ENCODE assay signal across 26 cellular contexts in the genomic region with DNA sequence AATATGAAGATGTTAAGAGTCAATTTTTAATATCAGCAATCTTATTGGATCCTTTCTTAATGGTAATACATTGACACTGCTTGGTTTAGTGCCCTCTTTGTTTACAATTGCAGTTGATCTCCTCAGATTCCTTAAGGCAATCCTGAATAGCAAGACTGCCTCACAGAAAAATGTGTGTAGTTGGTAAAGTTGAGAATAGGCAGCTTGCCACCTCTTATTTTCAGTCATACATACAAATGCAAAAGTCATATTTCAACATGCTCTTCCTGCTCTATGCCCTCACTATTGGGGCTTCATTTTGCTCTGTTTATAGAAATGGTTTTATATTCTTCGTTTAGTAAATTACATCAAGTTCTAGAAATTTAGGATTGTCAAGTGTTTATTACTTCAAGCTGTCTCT.
"Had no signal": no experiment of that assay in that cellular context is flagged by ENCODE, and none has a peak within 500 bp of the region (broad histone marks: within the 10 kb centered on the region; RNA-seq: fewer than 3 reads in every experiment).

No MANE protein-coding gene starts in this region.

- H3K36me3 ChIP-seq: left lung, lower lobe of right lung, ovary, right atrium auricular region, right lobe of liver, stomach, thyroid gland, upper lobe of right lung had no signal

- H3K27me3 ChIP-seq: left lung, ovary, right atrium auricular region, right lobe of liver, stomach, testis, thyroid gland, upper lobe of right lung had no signal

- H3K27ac Mint-ChIP-seq: immature natural killer cell; naive thymus-derived CD4-positive, alpha-beta T cell; natural killer cell treated with Interleukin-12 subunit alpha and Interleukin-12 subunit beta and Interleukin-15 and Interleukin-18, amount 100 ng/mL, for 72 hours; progenitor cell of endocrine pancreas; stimulated activated naive B cell treated with anti-CD40 and anti-IgM and Interleukin-4, amounts not matched to agents 10 μg/mL and 1 μg/mL and 100 μg/mL, for 72 hours had no signal

- H3K9me3 ChIP-seq: lower lobe of right lung, ovary, right atrium auricular region, right lobe of liver, stomach, testis, thyroid gland, upper lobe of right lung had no signal

- DNase-seq: hypothalamus; immature natural killer cell; kidney; left colon; left lung; lower lobe of right lung; mesendoderm; midbrain; mucosa of descending colon; naive thymus-derived CD4-positive, alpha-beta T cell; ovary; right lobe of liver; stimulated activated CD4-positive, alpha-beta T cell treated with anti-CD3 and anti-CD28 coated beads, Interleukin-12 subunit alpha, Interleukin-12 subunit beta, amount 100 ng/mL, for 4 hours; stimulated activated CD4-positive, alpha-beta T cell treated with anti-CD3 and anti-CD28 coated beads, Interleukin-15, amount 100 ng/mL, for 24 hours; stimulated activated CD4-positive, alpha-beta T cell treated with anti-CD3 and anti-CD28 coated beads, Interleukin-2, amount 100 ng/mL, for 24 hours; stimulated activated CD4-positive, alpha-beta T cell treated with anti-CD3 and anti-CD28 coated beads, Interleukin-4, amount 100 ng/mL, for 1 hour; stimulated activated naive B cell treated with anti-CD40 and anti-IgM and Interleukin-4, amounts not matched to agents 10 μg/mL and 1 μg/mL and 100 μg/mL, for 72 hours; stimulated activated naive CD8-positive, alpha-beta T cell treated with anti-CD3 and anti-CD28 coated beads, Interleukin-15, Interleukin-2, amounts not matched to agents 100 U/mL and 50 U/mL, for 24 hours; stomach; testis; thyroid gland; trophoblast cell; upper lobe of right lung had no signal

- H3K27me3 Mint-ChIP-seq: progenitor cell of endocrine pancreas; stimulated activated naive B cell treated with anti-CD40 and anti-IgM and Interleukin-4, amounts not matched to agents 10 μg/mL and 1 μg/mL and 100 μg/mL, for 72 hours had no signal

- H3K4me1 ChIP-seq: left lung, lower lobe of right lung, right atrium auricular region, right lobe of liver, stomach, testis, thyroid gland, upper lobe of right lung had no signal

- H3K27ac ChIP-seq: left lung, lower lobe of right lung, ovary, right atrium auricular region, right lobe of liver, stomach, testis, thyroid gland, upper lobe of right lung had no signal

- H3K4me3 ChIP-seq: left lung, lower lobe of right lung, mucosa of descending colon, ovary, right atrium auricular region, right lobe of liver, stomach, testis, thyroid gland, upper lobe of right lung had no signal

- H3K4me1 Mint-ChIP-seq: naive thymus-derived CD4-positive, alpha-beta T cell; stimulated activated naive B cell treated with anti-CD40 and anti-IgM and Interleukin-4, amounts not matched to agents 10 μg/mL and 1 μg/mL and 100 μg/mL, for 72 hours had no signal

- H3K36me3 Mint-ChIP-seq: immature natural killer cell; stimulated activated naive B cell treated with anti-CD40 and anti-IgM and Interleukin-4, amounts not matched to agents 10 μg/mL and 1 μg/mL and 100 μg/mL, for 72 hours had no signal

- H3K4me3 Mint-ChIP-seq: immature natural killer cell; naive thymus-derived CD4-positive, alpha-beta T cell; natural killer cell treated with Interleukin-12 subunit alpha and Interleukin-12 subunit beta and Interleukin-15 and Interleukin-18, amount 100 ng/mL, for 72 hours; stimulated activated naive B cell treated with anti-CD40 and anti-IgM and Interleukin-4, amounts not matched to agents 10 μg/mL and 1 μg/mL and 100 μg/mL, for 72 hours had no signal
